In the genomic region with DNA sequence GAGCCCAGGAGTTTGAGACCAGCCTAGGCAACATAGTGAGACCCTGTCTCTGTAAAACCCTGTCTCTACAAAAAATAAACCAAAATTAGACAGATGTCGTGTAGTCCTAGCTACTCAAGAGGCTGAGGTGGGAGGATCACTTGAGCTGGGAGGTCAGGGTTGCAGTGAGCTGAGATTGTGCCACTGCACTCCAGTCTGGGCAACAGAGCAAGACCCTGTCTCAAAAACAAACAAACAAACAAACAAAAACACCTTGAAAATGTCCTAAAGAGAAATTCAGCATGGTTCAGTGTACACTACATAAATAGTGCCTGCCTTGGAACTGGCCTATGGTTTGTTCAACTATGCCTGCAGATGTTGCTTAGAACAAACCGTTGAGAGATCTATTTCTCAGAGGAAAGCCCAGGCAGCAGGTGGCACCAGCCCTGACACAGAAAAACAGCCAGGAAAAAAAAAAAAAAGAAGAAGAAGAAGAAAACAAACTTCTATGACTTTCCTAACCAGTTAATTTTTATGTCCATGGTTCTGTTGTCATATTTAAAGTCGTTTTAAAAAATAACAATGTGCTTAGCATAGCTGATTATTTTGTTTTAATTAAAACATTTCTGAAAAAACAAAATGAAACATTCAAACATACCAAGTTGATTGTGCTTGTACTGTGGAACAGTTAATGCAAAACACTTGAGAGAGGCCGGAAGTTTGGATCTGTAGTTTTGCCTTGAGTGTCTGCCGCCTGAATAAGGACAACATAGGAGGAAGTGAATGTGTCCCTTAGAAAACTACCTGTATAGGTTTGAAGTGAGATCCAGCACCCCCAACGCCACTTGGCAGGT, we compare ENCODE assay signal across 17 cellular contexts. TPM values are rescaled to one million over a fixed set of nuclear protein-coding genes. Genes with fewer than 3 reads are reported as not detected.
DNase-seq lines count a peak whose midpoint lies in the region; ATAC-seq, FAIRE-seq and TF ChIP-seq lines count a peak whose summit lies in the region.
"Had no signal": no experiment of that assay in that cellular context is flagged by ENCODE, and none has a peak within 500 bp of the region (broad histone marks: within the 10 kb centered on the region; RNA-seq: fewer than 3 reads in every experiment).

No MANE protein-coding gene starts in this region.

- BruUV-seq in mammary epithelial cell (replicated peaks; lab: Mats Ljungman, UMichigan) (no TSS peak), HepG2 (replicated peaks; lab: Mats Ljungman, UMichigan) (no TSS peak)

- in situ Hi-C loops in mammary epithelial cell (cut with MboI; ENCODE audit: low sequenced_read_pairs in 2 of 2) (no loop called here), HepG2 (cut with HindIII; ENCODE audit: extremely low pct_ligation_motif_present, low pct_unique_long_range_greater_than_20kb) (no loop called here)

- H3K27me3 ChIP-seq in breast epithelium (no peaks in the 10 kb centered on the region), mammary epithelial cell (ENCODE audit: insufficient read depth, low read length) (no peaks in the 10 kb centered on the region), thyroid gland (no peaks in the 10 kb centered on the region), HepG2 (ENCODE audit: control insufficient read depth in 1 of 2, insufficient read depth in 2 of 2, low read length in 2 of 2) (no peaks in the 10 kb centered on the region)

- no peaks in the 10 kb centered on the region for H4K20me1 ChIP-seq in mammary epithelial cell (ENCODE audit: insufficient read depth, low read length)
- H4K20me1 ChIP-seq in HepG2 (ENCODE audit: insufficient read depth, low read length) = 0 out of 2 replicates have a peak, but pooled peaks cover 4% of the 10 kb centered on the region

- intact Hi-C loops in breast epithelium (cut with DNase I; ENCODE audit: low total_unique reads) (no loop called here), mammary epithelial cell (cut with micrococcal nuclease) (no loop called here), kidney (cut with DNase I) (no loop called here), thyroid gland (cut with DNase I) (loop anchor here (10.0 kb wide), 1 partner anchor 77 kb away; no protein-coding TSS in a partner anchor), HepG2 (cut with micrococcal nuclease; ENCODE audit: unreplicated experiment) (no loop called here)

- no peak overlapping the region for H3K4me2 ChIP-seq in mammary epithelial cell (ENCODE audit: insufficient read depth, low read depth, low read length)
- no peak overlapping the region for H3K4me2 ChIP-seq in HepG2 (ENCODE audit: low read depth, low read length)
- H3K4me2 ChIP-seq: SK-N-SH had no signal

- ATAC-seq in HepG2 = no peak
- ATAC-seq: PC-3 had no signal

- no peak for TF ChIP-seq RAD21 in HepG2 (CRISPR knock-in tag; IDR thresholded peaks at IDR 0.05)

- TF ChIP-seq EP300 in HepG2 (IDR thresholded peaks at IDR 0.05; ENCODE audit: low read depth in 2 of 2, low read length in 2 of 2) (no peak), HepG2 (CRISPR knock-in tag; IDR thresholded peaks at IDR 0.05; ENCODE audit: borderline replicate concordance) (no peak)

- CTCF ChIA-PET in mammary epithelial cell (lab: Charles Lee; ENCODE audit: low non-redundant PET) = no interaction called here
- CTCF ChIA-PET in HepG2 (lab: Yijun Ruan, JAX; ENCODE audit: low intra/inter-chr PET ratio, low total read pairs) = no interaction called here

- no peak for DNase-seq in breast epithelium (ENCODE audit: low spot score in 2 of 2)
- no peak for DNase-seq in mammary epithelial cell
- DNase-seq in NCI-H69 (lab: John Stamatoyannopoulos, UW) = peak; percentile 73
- DNase-seq in kidney = no peak
- DNase-seq in thyroid gland = peak in 1 of 2 donors; percentile 21
- no peak for DNase-seq in NCI-H187 treated with DMSO at 0.1 percent for 48 hours (lab: John Stamatoyannopoulos, UW)
- DNase-seq in NCI-H1092 (lab: John Stamatoyannopoulos, UW) = no peak
- no peak for DNase-seq in HepG2 (ENCODE audit: low spot score)
- DNase-seq: activated CD4-positive, alpha-beta T cell treated with anti-CD3 and anti-CD28 coated beads, Interleukin-2, amount 50 U/mL, for 48 hours; COR-L47; HCEC 1CT; immature natural killer cell; mesenchymal stem cell; PC-3; SK-N-SH had no signal

- no peak overlapping the region for H3K4me3 ChIP-seq in breast epithelium
- no peak overlapping the region for H3K4me3 ChIP-seq in mammary epithelial cell (replicated peaks in 1 of 3; ENCODE audit: insufficient read depth in 1 of 3, low read depth in 2 of 3, low read length in 3 of 3)
- H3K4me3 ChIP-seq in kidney (ENCODE audit: low read length in 2 of 2) = no peak overlapping the region
- no peak overlapping the region for H3K4me3 ChIP-seq in thyroid gland (replicated peaks in 1 of 3)
- no peak overlapping the region for H3K4me3 ChIP-seq in HepG2 (replicated peaks in 1 of 3; ENCODE audit: insufficient read depth in 1 of 3, low read depth in 2 of 3, low read length in 3 of 3)

- H3K79me2 ChIP-seq in mammary epithelial cell (ENCODE audit: insufficient read depth, low read length) = no peaks in the 10 kb centered on the region
- no peaks in the 10 kb centered on the region for H3K79me2 ChIP-seq in HepG2 (ENCODE audit: insufficient read depth, low read length)

- dilution Hi-C loops in mammary epithelial cell (cut with HindIII; ENCODE audit: low sequenced_read_pairs) = no loop called here

- no peaks in the 10 kb centered on the region for H3K36me3 ChIP-seq in breast epithelium
- no peaks in the 10 kb centered on the region for H3K36me3 ChIP-seq in mammary epithelial cell (ENCODE audit: insufficient read depth, low read length)
- H3K36me3 ChIP-seq in kidney (ENCODE audit: control insufficient read depth in 1 of 2, insufficient read depth in 2 of 2, low read length in 2 of 2) = peaks cover 0 to 4% of the 10 kb centered on the region in 2 donors
- no peaks in the 10 kb centered on the region for H3K36me3 ChIP-seq in thyroid gland
- H3K36me3 ChIP-seq in HepG2 (replicated peaks in 1 of 2; ENCODE audit: control insufficient read depth in 1 of 2, insufficient read depth in 2 of 2, low read length in 2 of 2) = no peaks in the 10 kb centered on the region

- FAIRE-seq in kidney (lab: Jason Lieb, UNC) = no peak
- FAIRE-seq in HepG2 (lab: Jason Lieb, UNC) = no peak
- FAIRE-seq: GM18507 had no signal

- no peak overlapping the region for H2AFZ ChIP-seq in mammary epithelial cell (ENCODE audit: low read depth, low read length)
- no peak overlapping the region for H2AFZ ChIP-seq in HepG2 (ENCODE audit: low read length)

- no peaks in the 10 kb centered on the region for H3K9me3 ChIP-seq in breast epithelium
- no peaks in the 10 kb centered on the region for H3K9me3 ChIP-seq in mammary epithelial cell (replicated peaks; ENCODE audit: insufficient read depth, low read length)
- H3K9me3 ChIP-seq in kidney (ENCODE audit: control insufficient read depth in 1 of 2, low read length in 2 of 2) = no peaks in the 10 kb centered on the region
- H3K9me3 ChIP-seq in thyroid gland = no peaks in the 10 kb centered on the region
- no peaks in the 10 kb centered on the region for H3K9me3 ChIP-seq in HepG2 (ENCODE audit: low read length)
- H3K9me3 ChIP-seq: SK-N-SH had no signal

- H3K27ac ChIP-seq in breast epithelium (peak overlapping the region; percentile 51 to 68), mammary epithelial cell (ENCODE audit: insufficient read depth, low read depth, low read length) (no peak overlapping the region), kidney (ENCODE audit: low read depth in 2 of 2, low read length in 2 of 2) (peak overlapping the region; percentile 19 to 42), thyroid gland (peak overlapping the region; percentile 1 to 62 (median 43)), HepG2 (ENCODE audit: extremely low read length, insufficient read depth, low read length) (no peak overlapping the region)

- TF ChIP-seq POLR2A in breast epithelium (IDR thresholded peaks at IDR 0.05) = no peak
- TF ChIP-seq POLR2A in thyroid gland (IDR thresholded peaks at IDR 0.05) = no peak
- TF ChIP-seq POLR2A in HepG2 (IDR thresholded peaks at IDR 0.05; ENCODE audit: insufficient read depth in 1 of 2, low read depth in 2 of 2, low read length in 2 of 2) = no peak

- TF ChIP-seq CTCF in breast epithelium (IDR thresholded peaks at IDR 0.05) = no peak
- TF ChIP-seq CTCF in mammary epithelial cell (conservative IDR thresholded peaks at IDR 0.05 in 1 of 2, IDR thresholded peaks at IDR 0.05 in 1 of 2; ENCODE audit: extremely low read depth in 1 of 2, insufficient read depth in 1 of 2, low read depth in 1 of 2, low read length in 2 of 2) = no peak
- TF ChIP-seq CTCF in kidney (IDR thresholded peaks at IDR 0.05; ENCODE audit: borderline replicate concordance, extremely low read depth, insufficient read depth) = no peak
- peak in 2 of 6 experiments; percentile 6 to 20 for TF ChIP-seq CTCF in thyroid gland (IDR thresholded peaks at IDR 0.05)
- TF ChIP-seq CTCF in HepG2 (CRISPR knock-in tag; IDR thresholded peaks at IDR 0.05) = no peak

- POLR2A ChIA-PET in HepG2 (lab: Yijun Ruan, JAX) = no interaction called here

- peaks cover 5 to 14% of the 10 kb centered on the region in 2 donors for H3K4me1 ChIP-seq in breast epithelium
- peaks cover 13% of the 10 kb centered on the region for H3K4me1 ChIP-seq in mammary epithelial cell (ENCODE audit: insufficient read depth, low read length)
- H3K4me1 ChIP-seq in kidney (ENCODE audit: control insufficient read depth in 1 of 2, insufficient read depth in 1 of 2, low read depth in 1 of 2, low read length in 2 of 2) = peaks cover 27% of the 10 kb centered on the region in 2 donors
- peaks cover 55 to 56% of the 10 kb centered on the region in 2 donors for H3K4me1 ChIP-seq in thyroid gland
- peaks cover 17% of the 10 kb centered on the region for H3K4me1 ChIP-seq in HepG2 (ENCODE audit: insufficient read depth, low read length)

- WGBS in mammary epithelial cell (ENCODE audit: low coverage, missing lambda C conversion rate) = 100% methylated on average over 6 of the region's 6 CpGs
- WGBS in thyroid gland, 2 donors = 42 to 49% methylated on average over 6 of the region's 6 CpGs
- WGBS in HepG2 (ENCODE audit: low lambda C conversion rate) = 92% methylated on average over 5 of the region's 6 CpGs

- H3K9ac ChIP-seq in mammary epithelial cell (ENCODE audit: insufficient read depth, low read length) (no peak overlapping the region), kidney (ENCODE audit: low read length in 2 of 2) (no peak overlapping the region), HepG2 (ENCODE audit: insufficient read depth, low read depth, low read length) (no peak overlapping the region)
- H3K9ac ChIP-seq: SK-N-SH had no signal

RNA-seq across cellular contexts. Expression of gene KREMEN1, which starts 5.4 kb away (rescaled TPM):
- total RNA-seq in breast epithelium (10 to 100 TPM in 2 of 3 donors, 1 to 10 TPM in 1; 9.5 to 13.6 (median 13.5) TPM), mammary epithelial cell (10 to 100 TPM; 11.7 to 18.7 TPM), kidney (16.2 TPM), thyroid gland (10 to 100 TPM; 18.1 to 27.1 (median 25.6) TPM), HepG2 (2016; rRNA removed; fragmentation: Illumina TruSeq; extraction: Trizol) (10.2 and 13.8 TPM in 2 replicates)
- polyA plus RNA-seq in mammary epithelial cell (10.5 TPM), kidney (ENCODE audit: insufficient read depth, low read depth, low replicate concordance) (9.3 TPM), HepG2 (2011; rRNA removed) (8.9 and 9.8 TPM in 2 replicates)
- polyA minus RNA-seq in mammary epithelial cell = 25.8 TPM
- 1.6 and 2.8 TPM in 2 replicates for total RNA-seq in HepG2 (2016; cell fraction: cytosol; rRNA removed; fragmentation: Illumina TruSeq; extraction: Trizol; ENCODE audit: low read depth)
- total RNA-seq in HepG2 (2016; cell fraction: insoluble cytoplasmic fraction; rRNA removed; fragmentation: Illumina TruSeq; extraction: Trizol) = 8.1 and 13.9 TPM in 2 replicates
- total RNA-seq in HepG2 (2016; cell fraction: membrane; rRNA removed; fragmentation: Illumina TruSeq; extraction: Trizol) = 6.5 and 7.3 TPM in 2 replicates
- total RNA-seq in HepG2 (2016; cell fraction: nucleus; rRNA removed; fragmentation: Illumina TruSeq; extraction: Trizol) = 10.2 and 12.6 TPM in 2 replicates
- 8.5 and 10.8 TPM in 2 replicates for polyA plus RNA-seq in HepG2 (2011; cell fraction: cytosol; rRNA removed)
- 5.2 and 6.3 TPM in 2 replicates for polyA plus RNA-seq in HepG2 (2011; cell fraction: nucleus; rRNA removed)
- polyA plus RNA-seq in HepG2 (2012) = 5.6 and 7.9 TPM in 2 replicates
- polyA plus RNA-seq in HepG2 (2016; cell fraction: cytosol; fragmentation: Illumina TruSeq; extraction: Trizol; ENCODE audit: low read depth) = 1.5 TPM in 2 replicates
- polyA plus RNA-seq in HepG2 (2016; cell fraction: insoluble cytoplasmic fraction; fragmentation: Illumina TruSeq; extraction: Trizol; ENCODE audit: low read depth) = 9.5 and 11.0 TPM in 2 replicates
- polyA plus RNA-seq in HepG2 (2016; cell fraction: membrane; fragmentation: Illumina TruSeq; extraction: Trizol; ENCODE audit: low read depth) = 4.1 and 5.6 TPM in 2 replicates
- 20.4 and 21.5 TPM in 2 replicates for polyA plus RNA-seq in HepG2 (2016; cell fraction: nucleus; fragmentation: Illumina TruSeq; extraction: Trizol; ENCODE audit: insufficient read depth, low read depth)
- 1.5 and 13.8 TPM in 2 replicates for polyA minus RNA-seq in HepG2 (2011; rRNA and poly(A)+ RNA removed; ENCODE audit: low replicate concordance)
- polyA minus RNA-seq in HepG2 (2011; cell fraction: cytosol; rRNA and poly(A)+ RNA removed) = 5.3 and 6.3 TPM in 2 replicates
- polyA minus RNA-seq in HepG2 (2011; cell fraction: nucleus; rRNA and poly(A)+ RNA removed) = 1.8 and 2.7 TPM in 2 replicates
- polyA plus RNA-seq: immature natural killer cell had no signal

RNA-seq across cellular contexts. Expression of gene C22orf31, which starts 16.6 kb away (rescaled TPM):
- under 1 TPM in 1 of 3 donors, not detected in 2; 0.73 TPM for total RNA-seq in breast epithelium
- not detected for total RNA-seq in mammary epithelial cell
- not detected for polyA plus RNA-seq in mammary epithelial cell
- polyA minus RNA-seq in mammary epithelial cell = not detected
- total RNA-seq in kidney = not detected
- polyA plus RNA-seq in kidney (ENCODE audit: insufficient read depth, low read depth, low replicate concordance) = not detected
- total RNA-seq in thyroid gland = not detected
- not detected in 2 replicates for total RNA-seq in HepG2 (2016; rRNA removed; fragmentation: Illumina TruSeq; extraction: Trizol)
- not detected in 2 replicates for total RNA-seq in HepG2 (2016; cell fraction: cytosol; rRNA removed; fragmentation: Illumina TruSeq; extraction: Trizol; ENCODE audit: low read depth)
- total RNA-seq in HepG2 (2016; cell fraction: insoluble cytoplasmic fraction; rRNA removed; fragmentation: Illumina TruSeq; extraction: Trizol) = 0.19 TPM in 1 of 2 replicates, not detected in the other
- total RNA-seq in HepG2 (2016; cell fraction: membrane; rRNA removed; fragmentation: Illumina TruSeq; extraction: Trizol) = not detected in 2 replicates
- total RNA-seq in HepG2 (2016; cell fraction: nucleus; rRNA removed; fragmentation: Illumina TruSeq; extraction: Trizol) = not detected in 2 replicates
- not detected in 2 replicates for polyA plus RNA-seq in HepG2 (2011; rRNA removed)
- not detected in 2 replicates for polyA plus RNA-seq in HepG2 (2011; cell fraction: cytosol; rRNA removed)
- not detected in 2 replicates for polyA plus RNA-seq in HepG2 (2011; cell fraction: nucleus; rRNA removed)
- not detected in 2 replicates for polyA plus RNA-seq in HepG2 (2012)
- 0.25 TPM in 1 of 2 replicates, not detected in the other for polyA plus RNA-seq in HepG2 (2016; cell fraction: cytosol; fragmentation: Illumina TruSeq; extraction: Trizol; ENCODE audit: low read depth)
- not detected in 2 replicates for polyA plus RNA-seq in HepG2 (2016; cell fraction: insoluble cytoplasmic fraction; fragmentation: Illumina TruSeq; extraction: Trizol; ENCODE audit: low read depth)
- polyA plus RNA-seq in HepG2 (2016; cell fraction: membrane; fragmentation: Illumina TruSeq; extraction: Trizol; ENCODE audit: low read depth) = not detected in 2 replicates
- polyA plus RNA-seq in HepG2 (2016; cell fraction: nucleus; fragmentation: Illumina TruSeq; extraction: Trizol; ENCODE audit: insufficient read depth, low read depth) = not detected in 2 replicates
- polyA minus RNA-seq in HepG2 (2011; rRNA and poly(A)+ RNA removed; ENCODE audit: low replicate concordance) = not detected in 2 replicates
- polyA minus RNA-seq in HepG2 (2011; cell fraction: cytosol; rRNA and poly(A)+ RNA removed) = not detected in 2 replicates
- not detected in 2 replicates for polyA minus RNA-seq in HepG2 (2011; cell fraction: nucleus; rRNA and poly(A)+ RNA removed)
- total RNA-seq: activated T-helper 1 cell treated with anti-CD3 and anti-CD28 coated beads, Interleukin-12 subunit alpha, Interleukin-12 subunit beta, Interleukin-2, Interleukin-4 antibody, amounts not matched to agents 30 ng/mL and 10 ng/mL and 1 ng/mL, durations not matched to agents 14 hours and 24 hours and 36 hours; PC-3 had no signal
- polyA plus RNA-seq: immature natural killer cell, SK-N-SH had no signal

Comparison
In these comparisons a context has a peak if more than half of its experiments do, and no peak if none do; other contexts are left out.
1. H3K27ac ChIP-seq: peak in breast epithelium (2 of 2), kidney (2 of 2) and thyroid gland (3 of 3); none in mammary epithelial cell (single experiment) and HepG2 (single experiment).